10 cellular contexts compared by ENCODE assay signal in the genomic region with DNA sequence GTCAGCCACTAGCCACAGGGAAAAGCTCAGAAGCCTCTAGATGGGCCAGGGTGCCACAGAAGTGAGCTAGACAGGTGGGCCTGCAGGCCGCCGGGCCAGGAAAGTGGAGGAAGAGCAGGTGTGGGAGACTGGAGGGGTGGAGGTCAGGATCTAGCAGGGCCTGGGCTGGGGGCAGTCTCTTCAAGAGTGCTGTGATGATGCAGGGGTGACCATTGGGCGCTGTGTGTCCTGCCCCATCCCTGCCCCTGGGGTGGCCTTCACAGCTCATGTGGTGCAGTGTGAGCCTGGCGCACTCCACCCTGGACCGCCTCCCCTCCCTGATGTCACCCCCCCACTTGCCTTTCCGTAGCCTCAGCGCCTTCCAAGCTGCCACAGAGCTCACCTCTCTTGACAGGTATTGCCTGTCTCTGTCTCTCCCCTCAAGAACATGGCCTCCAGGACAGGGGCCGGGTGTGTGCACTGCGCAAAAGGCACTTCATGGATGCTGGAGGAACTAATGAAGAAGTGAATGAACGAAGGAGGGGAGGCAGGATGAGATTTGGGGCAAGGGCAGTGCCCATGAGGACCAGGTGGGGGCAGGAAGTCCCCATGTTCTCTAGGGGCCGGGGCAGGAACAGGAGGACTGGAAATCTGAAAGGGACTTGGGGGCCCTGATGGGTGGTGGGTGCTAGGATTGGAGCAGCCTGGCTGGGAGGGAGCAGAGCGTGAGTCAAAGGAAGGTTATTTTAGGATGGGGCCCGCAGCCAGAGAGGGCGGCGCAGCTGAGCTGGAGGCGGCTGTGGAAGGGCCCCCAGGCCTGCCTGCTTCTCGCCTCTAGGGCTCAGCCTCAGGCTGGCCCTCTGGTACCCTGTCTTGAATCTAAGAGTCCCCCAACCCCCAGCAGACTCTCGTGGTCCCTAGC.
A peak's percentile ranks its signal among the peaks of the same experiment; 100 is the strongest.
DNase-seq lines count a peak whose midpoint lies in the region; ATAC-seq and TF ChIP-seq lines count a peak whose summit lies in the region.
"Had no signal": no experiment of that assay in that cellular context is flagged by ENCODE, and none has a peak within 500 bp of the region (broad histone marks: within the 10 kb centered on the region; RNA-seq: fewer than 3 reads in every experiment).

No MANE protein-coding gene starts in this region.

- H3K27ac Mint-ChIP-seq in nephron: peak overlapping the region; percentile 15 to 59 (median 53)

- H3K4me3 Mint-ChIP-seq in nephron: peak overlapping the region; percentile 19 to 38 (median 24)

- peak; percentile 1 for TF ChIP-seq CTCF in AG09319 (IDR thresholded peaks at IDR 0.05; ENCODE audit: low read depth, low read length)
- TF ChIP-seq CTCF in coronary artery (IDR thresholded peaks at IDR 0.05): no peak
- no peak for TF ChIP-seq CTCF in nephron (IDR thresholded peaks at IDR 0.05; ENCODE audit: unreplicated experiment in 3 of 3)

- peak overlapping the region; percentile 63 to 91 for H3K27ac ChIP-seq in coronary artery
- H3K27ac ChIP-seq: thyroid gland had no signal

- H3K36me3 Mint-ChIP-seq in nephron (ENCODE audit: low read depth): peaks cover 4% of the 10 kb centered on the region

- peaks cover 46% of the 10 kb centered on the region for H3K4me1 Mint-ChIP-seq in nephron

- H3K9me3 Mint-ChIP-seq in nephron: no peaks in the 10 kb centered on the region

- ATAC-seq in HG03097 (IDR thresholded peaks at IDR 0.05; ENCODE audit: low FRiP score, unreplicated experiment) (no peak), GM21528 (IDR thresholded peaks at IDR 0.05; ENCODE audit: low FRiP score, unreplicated experiment) (no peak)

- no peaks in the 10 kb centered on the region for H3K27me3 Mint-ChIP-seq in nephron (ENCODE audit: low read depth)

- DNase-seq in AG09319 (ENCODE audit: extremely low read depth, low read depth) (no peak), MV-4-11 (lab: John Stamatoyannopoulos, UW) (peak; percentile 43), coronary artery (ENCODE audit: low spot score) (no peak), COLO668 (lab: John Stamatoyannopoulos, UW; ENCODE audit: unreplicated experiment) (no peak), ecto neural progenitor cell (ENCODE audit: low spot score) (no peak)
- DNase-seq: mammary epithelial cell, thyroid gland had no signal

- H3K4me3 ChIP-seq in coronary artery: peak overlapping the region; percentile 28
- H3K4me3 ChIP-seq: thyroid gland had no signal
